25 cellular contexts compared by ENCODE assay signal in genomic region chr20:59662161-59662560, GRCh38. TPM values are rescaled to one million over a fixed set of nuclear protein-coding genes. Genes with fewer than 3 reads are reported as not detected.
"Had no signal": no experiment of that assay in that cellular context is flagged by ENCODE, and none has a peak within 500 bp of the region (broad histone marks: within the 10 kb centered on the region; RNA-seq: fewer than 3 reads in every experiment).

No MANE protein-coding gene starts in this region.

- H3K36me3 ChIP-seq: esophagus muscularis mucosa, heart right ventricle, lower lobe of right lung, right lobe of liver, transverse colon, vagina had no signal

- DNase-seq: effector memory CD4-positive, alpha-beta T cell; foreskin melanocyte; glutamatergic neuron; heart right ventricle; hippocampal formation; left colon; left ventricle myocardium superior; lower lobe of right lung; natural killer cell; occipital lobe; right lobe of liver; small intestine; stimulated activated CD4-positive, alpha-beta T cell treated with anti-CD3 and anti-CD28 coated beads, Interleukin-15, amount 100 ng/mL, for 24 hours; stimulated activated CD4-positive, alpha-beta T cell treated with anti-CD3 and anti-CD28 coated beads, Interleukin-2, amount 100 ng/mL, for 48 hours; stimulated activated naive B cell treated with anti-CD40 and anti-IgM and Interleukin-4, amounts not matched to agents 10 μg/mL and 1 μg/mL and 100 μg/mL, for 72 hours; transverse colon had no signal

- H3K4me1 ChIP-seq: esophagus muscularis mucosa, lower lobe of right lung, parathyroid adenoma, right lobe of liver, transverse colon, vagina had no signal

- ATAC-seq: heart right ventricle; left colon; left ventricle myocardium superior; lower lobe of right lung; natural killer cell; right lobe of liver; stimulated activated naive B cell treated with anti-CD40 and anti-IgM and Interleukin-4, amounts not matched to agents 10 μg/mL and 1 μg/mL and 100 μg/mL, for 72 hours had no signal

- H3K27me3 ChIP-seq: right lobe of liver, vagina had no signal

- H3K27ac Mint-ChIP-seq: memory B cell; natural killer cell; progenitor cell of endocrine pancreas; stimulated activated naive B cell treated with anti-CD40 and anti-IgM and Interleukin-4, amounts not matched to agents 10 μg/mL and 1 μg/mL and 100 μg/mL, for 72 hours; stimulated activated naive CD8-positive, alpha-beta T cell treated with anti-CD3 and anti-CD28 coated beads, Interleukin-15, Interleukin-2, amounts not matched to agents 100 ng/mL and 50 ng/mL, for 24 hours had no signal

- H3K4me1 Mint-ChIP-seq: memory B cell; natural killer cell; stimulated activated naive B cell treated with anti-CD40 and anti-IgM and Interleukin-4, amounts not matched to agents 10 μg/mL and 1 μg/mL and 100 μg/mL, for 72 hours had no signal

- H3K4me3 ChIP-seq: esophagus muscularis mucosa, heart right ventricle, lower lobe of right lung, right lobe of liver, transverse colon, vagina had no signal

- H3K27ac ChIP-seq: esophagus muscularis mucosa, heart right ventricle, lower lobe of right lung, parathyroid adenoma, right lobe of liver, transverse colon, vagina had no signal

- H3K4me3 Mint-ChIP-seq: memory B cell; natural killer cell; stimulated activated naive B cell treated with anti-CD40 and anti-IgM and Interleukin-4, amounts not matched to agents 10 μg/mL and 1 μg/mL and 100 μg/mL, for 72 hours; stimulated activated naive CD8-positive, alpha-beta T cell treated with anti-CD3 and anti-CD28 coated beads, Interleukin-15, Interleukin-2, amounts not matched to agents 100 ng/mL and 50 ng/mL, for 24 hours had no signal

- H3K9ac ChIP-seq: parathyroid adenoma had no signal

- H3K36me3 Mint-ChIP-seq: stimulated activated naive B cell treated with anti-CD40 and anti-IgM and Interleukin-4, amounts not matched to agents 10 μg/mL and 1 μg/mL and 100 μg/mL, for 72 hours had no signal

RNA-seq across cellular contexts. Expression of gene PHACTR3, which starts 57.8 kb away (rescaled TPM):
- total RNA-seq: endothelial cell of umbilical vein, fibroblast of lung, kidney epithelial cell, natural killer cell had no signal
- polyA plus RNA-seq: endothelial cell of umbilical vein, fibroblast of lung had no signal
